Comparison of ENCODE assay signal across 25 cellular contexts in genomic region chr19:49952906-49953305, GRCh38. TPM values are rescaled to one million over a fixed set of nuclear protein-coding genes. Genes with fewer than 3 reads are reported as not detected.
DNase-seq lines count a peak whose midpoint lies in the region; ATAC-seq and TF ChIP-seq lines count a peak whose summit lies in the region.
"Had no signal": no experiment of that assay in that cellular context is flagged by ENCODE, and none has a peak within 500 bp of the region (broad histone marks: within the 10 kb centered on the region; RNA-seq: fewer than 3 reads in every experiment).

No MANE protein-coding gene starts in this region.

- H3K9me3 Mint-ChIP-seq in activated naive CD4-positive, alpha-beta T cell treated with anti-CD3 and anti-CD28 coated beads, Interleukin-2, amount 10 ng/mL, durations not matched to agents 7 days and 5 days: no peaks in the 10 kb centered on the region
- H3K9me3 Mint-ChIP-seq in chondrocyte (ENCODE audit: low read depth): no peaks in the 10 kb centered on the region

- H3K4me3 Mint-ChIP-seq in activated naive CD4-positive, alpha-beta T cell treated with anti-CD3 and anti-CD28 coated beads, Interleukin-2, amount 10 ng/mL, durations not matched to agents 7 days and 5 days: no peak overlapping the region
- no peak overlapping the region for H3K4me3 Mint-ChIP-seq in chondrocyte (ENCODE audit: unreplicated experiment)
- H3K4me3 Mint-ChIP-seq: CD4-positive, alpha-beta memory T cell; GM23338 had no signal

- H3K27ac Mint-ChIP-seq in activated naive CD4-positive, alpha-beta T cell treated with anti-CD3 and anti-CD28 coated beads, Interleukin-2, amount 10 ng/mL, durations not matched to agents 7 days and 5 days: peak overlapping the region; percentile 33
- no peak overlapping the region for H3K27ac Mint-ChIP-seq in chondrocyte (ENCODE audit: unreplicated experiment)
- H3K27ac Mint-ChIP-seq: GM23338 had no signal

- H3K9ac ChIP-seq in smooth muscle cell (ENCODE audit: low read depth): no peak overlapping the region

- H3K4me1 ChIP-seq in neutrophil (ENCODE audit: control insufficient read depth in 1 of 2, insufficient read depth in 1 of 2, low read depth in 1 of 2, low read length in 1 of 2): peaks cover 20 to 21% of the 10 kb centered on the region in 2 experiments
- H3K4me1 ChIP-seq in aorta (ENCODE audit: control insufficient read depth in 1 of 2, insufficient read depth in 2 of 2, low read length in 2 of 2): peaks cover 2 to 4% of the 10 kb centered on the region in 2 donors
- no peaks in the 10 kb centered on the region for H3K4me1 ChIP-seq in smooth muscle cell (ENCODE audit: low read depth)

- H3K27me3 ChIP-seq in neutrophil: no peaks in the 10 kb centered on the region
- H3K27me3 ChIP-seq in aorta (ENCODE audit: control insufficient read depth in 1 of 2, insufficient read depth in 2 of 2, low read length in 1 of 2): no peaks in the 10 kb centered on the region
- H3K27me3 ChIP-seq in smooth muscle cell (ENCODE audit: low read depth): no peaks in the 10 kb centered on the region

- CTCF ChIA-PET in activated naive CD4-positive, alpha-beta T cell treated with anti-CD3 and anti-CD28 coated beads, Interleukin-2, amount 10 ng/mL, durations not matched to agents 7 days and 5 days (lab: Charles Lee): interaction anchor here (1.2 to 1.3 kb wide), 2 partner anchors 32 to 183 kb away, joined by 3 read pairs; no protein-coding TSS in a partner anchor

- H3K36me3 Mint-ChIP-seq in activated naive CD4-positive, alpha-beta T cell treated with anti-CD3 and anti-CD28 coated beads, Interleukin-2, amount 10 ng/mL, durations not matched to agents 7 days and 5 days: no peaks in the 10 kb centered on the region
- no peaks in the 10 kb centered on the region for H3K36me3 Mint-ChIP-seq in chondrocyte (ENCODE audit: low read depth)
- H3K36me3 Mint-ChIP-seq: CD4-positive, alpha-beta memory T cell had no signal

- 39 to 40% methylated on average over 13 of the region's 13 CpGs for WGBS in aorta, 2 donors
- 94% methylated on average over 13 of the region's 13 CpGs for WGBS in smooth muscle cell (ENCODE audit: low lambda C conversion rate)

- ATAC-seq in aorta (ENCODE audit: low FRiP score): no peak
- no peak for ATAC-seq in GM21381 (IDR thresholded peaks at IDR 0.05; ENCODE audit: unreplicated experiment)
- no peak for ATAC-seq in Right ventricle myocardium superior (ENCODE audit: poor library complexity)
- ATAC-seq: GM23338, HepG2, PC-3 had no signal

- H3K36me3 ChIP-seq in neutrophil (no peaks in the 10 kb centered on the region), aorta (ENCODE audit: control insufficient read depth in 1 of 2, insufficient read depth in 2 of 2, low read length in 1 of 2) (no peaks in the 10 kb centered on the region), smooth muscle cell (ENCODE audit: low read depth) (no peaks in the 10 kb centered on the region)

- no peaks in the 10 kb centered on the region for H3F3A ChIP-seq in smooth muscle cell (ENCODE audit: low read depth)

- H3K27me3 Mint-ChIP-seq in activated naive CD4-positive, alpha-beta T cell treated with anti-CD3 and anti-CD28 coated beads, Interleukin-2, amount 10 ng/mL, durations not matched to agents 7 days and 5 days: peaks cover 34% of the 10 kb centered on the region
- H3K27me3 Mint-ChIP-seq in chondrocyte (ENCODE audit: low read depth): peaks cover 25% of the 10 kb centered on the region

- no peak overlapping the region for H3K4me2 ChIP-seq in smooth muscle cell
- H3K4me2 ChIP-seq: GM23338 had no signal

- H3K9me3 ChIP-seq in neutrophil: no peaks in the 10 kb centered on the region
- no peaks in the 10 kb centered on the region for H3K9me3 ChIP-seq in aorta (ENCODE audit: control insufficient read depth, low read length)
- H3K9me3 ChIP-seq in smooth muscle cell (replicated peaks; ENCODE audit: low read depth): no peaks in the 10 kb centered on the region

- no peaks in the 10 kb centered on the region for H4K20me1 ChIP-seq in smooth muscle cell (ENCODE audit: low read depth)

- H3K27ac ChIP-seq in neutrophil (peak overlapping the region; percentile 6), aorta (ENCODE audit: low read depth in 1 of 2, low read length in 2 of 2) (no peak overlapping the region), smooth muscle cell (ENCODE audit: low read depth) (no peak overlapping the region)
- H3K27ac ChIP-seq: RWPE1 had no signal

- H2AFZ ChIP-seq in smooth muscle cell (ENCODE audit: low read depth): no peak overlapping the region
- H2AFZ ChIP-seq: GM23338 had no signal

- no peak for TF ChIP-seq CTCF in chondrocyte (IDR thresholded peaks at IDR 0.05)
- no peak for TF ChIP-seq CTCF in neutrophil (IDR thresholded peaks at IDR 0.05)
- TF ChIP-seq CTCF in smooth muscle cell (IDR thresholded peaks at IDR 0.05; ENCODE audit: borderline replicate concordance, insufficient read depth, poor library complexity, severe bottlenecking): no peak

- no peaks in the 10 kb centered on the region for H3K79me2 ChIP-seq in smooth muscle cell (ENCODE audit: low read depth)

- H3K4me3 ChIP-seq in neutrophil (ENCODE audit: low read depth in 1 of 2, low read length in 1 of 2) (no peak overlapping the region), aorta (ENCODE audit: low read length in 2 of 2) (no peak overlapping the region), smooth muscle cell (no peak overlapping the region)
- H3K4me3 ChIP-seq: GM23338 had no signal

- no peaks in the 10 kb centered on the region for H3K4me1 Mint-ChIP-seq in activated naive CD4-positive, alpha-beta T cell treated with anti-CD3 and anti-CD28 coated beads, Interleukin-2, amount 10 ng/mL, durations not matched to agents 7 days and 5 days
- peaks cover 7% of the 10 kb centered on the region for H3K4me1 Mint-ChIP-seq in chondrocyte (ENCODE audit: low read depth)
- H3K4me1 Mint-ChIP-seq: CD4-positive, alpha-beta memory T cell had no signal

- intact Hi-C loops in aorta (cut with DNase I): loop anchor here in 1 of 2 donors (10.0 kb wide), 1 partner anchor 182 kb away; no protein-coding TSS in a partner anchor
- intact Hi-C loops in Right ventricle myocardium superior (cut with DNase I): no loop called here

- no peak for DNase-seq in activated naive CD4-positive, alpha-beta T cell treated with anti-CD3 and anti-CD28 coated beads, Interleukin-2, amount 10 ng/mL, durations not matched to agents 7 days and 5 days
- DNase-seq in activated naive CD4-positive, alpha-beta T cell (lab: John Stamatoyannopoulos, UW): no peak
- DNase-seq in chondrocyte (ENCODE audit: low spot score): peak; percentile 56
- peak; percentile 31 to 51 for DNase-seq in aorta
- no peak for DNase-seq in smooth muscle cell (lab: John Stamatoyannopoulos, UW; ENCODE audit: unreplicated experiment)
- no peak for DNase-seq in Right ventricle myocardium superior
- DNase-seq: 8988T; CD4-positive, alpha-beta memory T cell; DMS153; GDM1; NCI-H1048; NCI-H1436; NCI-H1930; NCI-H226; NCI-H524; NCI-H82; PC-3 had no signal

RNA-seq across cellular contexts. Expression of gene SIGLEC11, which starts 8.1 kb away (rescaled TPM):
- total RNA-seq in chondrocyte: not detected in 3 replicates
- total RNA-seq in aorta: 1 to 10 TPM; 1.8 to 3.1 TPM
- 1 to 10 TPM in 1 of 2 donors, under 1 TPM in 1; 0.82 to 1.4 TPM for polyA plus RNA-seq in aorta
- total RNA-seq in smooth muscle cell: not detected in 2 replicates
- not detected in 2 replicates for polyA plus RNA-seq in smooth muscle cell
- total RNA-seq in Right ventricle myocardium superior: 0.75 TPM
- total RNA-seq: CD4-positive, alpha-beta memory T cell; Daoy; GM23338; HepG2; MCF 10A; PC-3 had no signal
- polyA plus RNA-seq: AG04450; CD4-positive, alpha-beta memory T cell; GM23338; HepG2 had no signal

RNA-seq across cellular contexts. Expression of gene NUP62, which starts 23.6 kb away (rescaled TPM):
- 41.0 to 50.5 TPM (median 44.7 TPM) in 3 replicates for total RNA-seq in chondrocyte
- 10 to 100 TPM; 27.7 to 39.8 TPM for total RNA-seq in aorta
- polyA plus RNA-seq in aorta: 10 to 100 TPM; 13.3 to 17.3 TPM
- 17.6 and 24.2 TPM in 2 replicates for total RNA-seq in smooth muscle cell
- 29.5 and 34.2 TPM in 2 replicates for polyA plus RNA-seq in smooth muscle cell
- 28.2 TPM for total RNA-seq in Right ventricle myocardium superior

RNA-seq across cellular contexts. Expression of gene ATF5, which starts 23.9 kb away (rescaled TPM):
- 16.7 to 53.4 TPM (median 53.3 TPM) in 3 replicates for total RNA-seq in chondrocyte
- 10 to 100 TPM; 13.8 to 43.3 TPM for total RNA-seq in aorta
- 10 to 100 TPM; 11.6 to 24.0 TPM for polyA plus RNA-seq in aorta
- 4.2 and 5.0 TPM in 2 replicates for total RNA-seq in smooth muscle cell
- 10.1 and 14.1 TPM in 2 replicates for polyA plus RNA-seq in smooth muscle cell
- total RNA-seq in Right ventricle myocardium superior: 7.2 TPM

RNA-seq across cellular contexts. Expression of gene IL4I1, which starts 56.2 kb away (rescaled TPM):
- total RNA-seq in chondrocyte (0.17 TPM in 1 of 3 replicates, not detected in the others), aorta (1 to 10 TPM in 1 of 2 donors, under 1 TPM in 1; 0.84 to 7.2 TPM), smooth muscle cell (0.13 TPM in 1 of 2 replicates, not detected in the other), Right ventricle myocardium superior (not detected)
- polyA plus RNA-seq in aorta (under 1 TPM in 1 of 2 donors, not detected in 1; 0.50 TPM), smooth muscle cell (0.54 and 1.3 TPM in 2 replicates)
- total RNA-seq: HepG2, MCF 10A had no signal
- polyA plus RNA-seq: HepG2 had no signal

Comparison
In these comparisons a context has a peak if more than half of its experiments do, and no peak if none do; other contexts are left out.
1. DNase-seq: peak in chondrocyte (single experiment) and aorta (2 of 2); none in activated naive CD4-positive, alpha-beta T cell treated with anti-CD3 and anti-CD28 coated beads, Interleukin-2, amount 10 ng/mL, durations not matched to agents 7 days and 5 days (single experiment), activated naive CD4-positive, alpha-beta T cell (0 of 4), smooth muscle cell (single experiment) and Right ventricle myocardium superior (single experiment).